Comparison of ENCODE assay signal across 34 cellular contexts in the genomic region with DNA sequence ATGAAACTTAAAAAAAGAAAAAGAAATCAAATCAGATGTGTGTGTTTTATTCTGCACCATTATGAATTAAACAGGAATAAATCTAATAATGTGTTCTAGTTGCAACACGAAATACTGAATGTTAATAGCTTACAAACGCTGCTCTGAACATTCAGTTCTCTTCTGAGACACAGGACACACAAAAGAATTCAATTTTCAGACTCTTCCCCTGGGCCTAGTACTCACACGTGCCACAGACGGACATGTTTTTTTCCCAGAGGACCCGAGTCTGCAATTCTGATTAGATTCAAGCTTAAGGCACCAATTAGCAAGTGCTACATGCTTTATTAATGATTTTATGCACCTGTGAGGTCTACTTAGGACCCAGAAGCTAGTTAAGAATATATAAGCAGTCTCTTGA. TPM values are rescaled to one million over a fixed set of nuclear protein-coding genes. Genes with fewer than 3 reads are reported as not detected.
"Had no signal": no experiment of that assay in that cellular context is flagged by ENCODE, and none has a peak within 500 bp of the region (broad histone marks: within the 10 kb centered on the region; RNA-seq: fewer than 3 reads in every experiment).

No MANE protein-coding gene starts in this region.

- H3K4me1 ChIP-seq: body of pancreas had no signal

- H3K27ac ChIP-seq: body of pancreas, heart right ventricle, WERI-Rb-1 had no signal

- H3K27me3 ChIP-seq: adrenal gland, body of pancreas, heart right ventricle had no signal

- ATAC-seq: activated CD4-positive, CD25-positive, alpha-beta regulatory T cell treated with anti-CD3 and anti-CD28 coated beads, Interleukin-2, amount 50 U/mL, for 24 hours; activated CD8-positive, alpha-beta T cell treated with anti-CD3 and anti-CD28 coated beads for 36 hours; activated naive CD8-positive, alpha-beta T cell treated with anti-CD3 and anti-CD28 coated beads, Interleukin-2, amount 50 U/mL, for 24 hours; activated T-cell treated with anti-CD3 and anti-CD28 coated beads, Interleukin-2, amount 50 U/mL, for 4 hours; activated T-helper 17 cell treated with anti-CD3 and anti-CD28 coated beads, Interleukin-2, amount 50 U/mL, for 72 hours; body of pancreas; esophagus mucosa; heart right ventricle; T-helper 17 cell had no signal

- H3K4me3 Mint-ChIP-seq: activated B cell treated with CpG ODN at 0.5 μM for 24 hours; activated CD8-positive, alpha-beta T cell treated with anti-CD3 and anti-CD28 coated beads for 36 hours; activated naive CD4-positive, alpha-beta T cell treated with anti-CD3 and anti-CD28 coated beads for 36 hours; activated naive CD4-positive, alpha-beta T cell treated with anti-CD3 and anti-CD28 coated beads, Interleukin-2, amount 50 U/mL, for 24 hours; activated naive CD8-positive, alpha-beta T cell treated with anti-CD3 and anti-CD28 coated beads for 36 hours; activated naive CD8-positive, alpha-beta T cell treated with anti-CD3 and anti-CD28 coated beads, Interleukin-2, amount 50 U/mL, for 24 hours; activated T-cell treated with anti-CD3 and anti-CD28 coated beads, Interleukin-2, amount 50 U/mL, for 4 hours; activated T-helper 17 cell treated with anti-CD3 and anti-CD28 coated beads, Interleukin-2, amount 50 U/mL, for 72 hours; T-helper 17 cell; T-helper 2 cell treated with Interferon-gamma antibody and Interleukin-4, amounts not matched to agents 5 μg/mL and 100 μg/mL, for 36 hours had no signal

- H3K27me3 Mint-ChIP-seq: activated naive CD8-positive, alpha-beta T cell treated with anti-CD3 and anti-CD28 coated beads, Interleukin-2, amount 50 U/mL, for 24 hours had no signal

- H3K27ac Mint-ChIP-seq: activated B cell treated with CpG ODN at 0.5 μM for 24 hours; activated CD8-positive, alpha-beta T cell treated with anti-CD3 and anti-CD28 coated beads for 36 hours; activated naive CD4-positive, alpha-beta T cell treated with anti-CD3 and anti-CD28 coated beads for 36 hours; activated naive CD4-positive, alpha-beta T cell treated with anti-CD3 and anti-CD28 coated beads, Interleukin-2, amount 50 U/mL, for 24 hours; activated naive CD8-positive, alpha-beta T cell treated with anti-CD3 and anti-CD28 coated beads for 36 hours; activated naive CD8-positive, alpha-beta T cell treated with anti-CD3 and anti-CD28 coated beads, Interleukin-2, amount 50 U/mL, for 24 hours; activated T-helper 17 cell treated with anti-CD3 and anti-CD28 coated beads, Interleukin-2, amount 50 U/mL, for 72 hours; T-helper 17 cell; T-helper 2 cell treated with Interferon-gamma antibody and Interleukin-4, amounts not matched to agents 5 μg/mL and 100 μg/mL, for 36 hours had no signal

- H3K9me3 Mint-ChIP-seq: activated CD8-positive, alpha-beta T cell treated with anti-CD3 and anti-CD28 coated beads for 36 hours; activated naive CD4-positive, alpha-beta T cell treated with anti-CD3 and anti-CD28 coated beads for 36 hours; activated naive CD4-positive, alpha-beta T cell treated with anti-CD3 and anti-CD28 coated beads, Interleukin-2, amount 50 U/mL, for 24 hours; activated naive CD8-positive, alpha-beta T cell treated with anti-CD3 and anti-CD28 coated beads for 36 hours; activated naive CD8-positive, alpha-beta T cell treated with anti-CD3 and anti-CD28 coated beads, Interleukin-2, amount 50 U/mL, for 24 hours; activated T-cell treated with anti-CD3 and anti-CD28 coated beads, Interleukin-2, amount 50 U/mL, for 4 hours; activated T-helper 17 cell treated with anti-CD3 and anti-CD28 coated beads, Interleukin-2, amount 50 U/mL, for 72 hours; T-helper 2 cell treated with Interferon-gamma antibody and Interleukin-4, amounts not matched to agents 5 μg/mL and 100 μg/mL, for 36 hours had no signal

- H3K4me1 Mint-ChIP-seq: activated B cell treated with CpG ODN at 0.5 μM for 24 hours; activated naive CD4-positive, alpha-beta T cell treated with anti-CD3 and anti-CD28 coated beads, Interleukin-2, amount 50 U/mL, for 24 hours; activated naive CD8-positive, alpha-beta T cell treated with anti-CD3 and anti-CD28 coated beads for 36 hours; activated naive CD8-positive, alpha-beta T cell treated with anti-CD3 and anti-CD28 coated beads, Interleukin-2, amount 50 U/mL, for 24 hours; activated T-helper 17 cell treated with anti-CD3 and anti-CD28 coated beads, Interleukin-2, amount 50 U/mL, for 72 hours had no signal

- H3K36me3 Mint-ChIP-seq: activated naive CD4-positive, alpha-beta T cell treated with anti-CD3 and anti-CD28 coated beads, Interleukin-2, amount 50 U/mL, for 24 hours; activated naive CD8-positive, alpha-beta T cell treated with anti-CD3 and anti-CD28 coated beads for 36 hours had no signal

- H3K9me3 ChIP-seq: adrenal gland, body of pancreas had no signal

- H3K4me3 ChIP-seq: adrenal gland, body of pancreas, heart right ventricle had no signal

- H3K36me3 ChIP-seq: adrenal gland, heart right ventricle, WERI-Rb-1 had no signal

- DNase-seq: activated B cell treated with CpG ODN at 0.5 μM for 24 hours; activated CD4-positive, alpha-beta T cell treated with anti-CD3 and anti-CD28 coated beads for 48 hours; activated CD4-positive, alpha-beta T cell treated with anti-CD3 and anti-CD28 coated beads, Interleukin-2, amount 50 U/mL, for 1 hour; activated CD4-positive, alpha-beta T cell treated with anti-CD3 and anti-CD28 coated beads, Interleukin-2, amount 50 U/mL, for 48 hours; activated CD8-positive, alpha-beta memory T cell treated with anti-CD3 and anti-CD28 coated beads for 24 hours; activated CD8-positive, alpha-beta T cell treated with anti-CD3 and anti-CD28 coated beads for 36 hours; activated effector memory CD4-positive, alpha-beta T cell treated with Interleukin-2 at 50 U/mL for 16 hours; activated naive CD4-positive, alpha-beta T cell treated with anti-CD3 and anti-CD28 coated beads for 36 hours; activated naive CD8-positive, alpha-beta T cell treated with anti-CD3 and anti-CD28 coated beads for 36 hours; activated naive CD8-positive, alpha-beta T cell treated with anti-CD3 and anti-CD28 coated beads, Interleukin-2, amount 50 U/mL, for 24 hours; activated T-cell treated with anti-CD3 and anti-CD28 coated beads, Interleukin-2, amount 50 U/mL, for 4 hours; adrenal gland; amygdala; aorta; body of pancreas; caudate nucleus; cortex of kidney; dermis blood vessel endothelial cell; effector CD4-positive, alpha-beta T cell; foreskin melanocyte; glutamatergic neuron; heart right ventricle; T-helper 1 cell; T-helper 17 cell; T1000; WERI-Rb-1 had no signal

RNA-seq across cellular contexts. Expression of gene C4orf54, which starts 20.5 kb away (rescaled TPM):
- total RNA-seq: activated B cell treated with CpG ODN at 0.5 μM for 24 hours; activated CD8-positive, alpha-beta T cell treated with anti-CD3 and anti-CD28 coated beads for 36 hours; activated naive CD4-positive, alpha-beta T cell treated with anti-CD3 and anti-CD28 coated beads for 36 hours; activated naive CD8-positive, alpha-beta T cell treated with anti-CD3 and anti-CD28 coated beads for 36 hours; activated T-cell treated with anti-CD3 and anti-CD28 coated beads, Interleukin-2, amount 50 U/mL, for 4 hours; activated T-helper 17 cell treated with anti-CD3 and anti-CD28 coated beads, Interleukin-2, amount 50 U/mL, for 72 hours; chondrocyte; epithelial cell of proximal tubule; esophagus mucosa; fibroblast of villous mesenchyme; T-helper 17 cell had no signal
